1 cellular context compared by ENCODE assay signal in genomic region chr12:19375888-19376287, GRCh38.
TF ChIP-seq lines count a peak whose summit lies in the region.

No MANE protein-coding gene starts in this region.

TF ChIP-seq in K562, 482 proteins besides CTCF, POLR2A, EP300 and RAD21 (continued from another document):
- TF ChIP-seq ZNF592 (IDR thresholded peaks at IDR 0.05) = no peak
TF ChIP-seq in K562: peak in this region for 5.
